In the genomic region with DNA sequence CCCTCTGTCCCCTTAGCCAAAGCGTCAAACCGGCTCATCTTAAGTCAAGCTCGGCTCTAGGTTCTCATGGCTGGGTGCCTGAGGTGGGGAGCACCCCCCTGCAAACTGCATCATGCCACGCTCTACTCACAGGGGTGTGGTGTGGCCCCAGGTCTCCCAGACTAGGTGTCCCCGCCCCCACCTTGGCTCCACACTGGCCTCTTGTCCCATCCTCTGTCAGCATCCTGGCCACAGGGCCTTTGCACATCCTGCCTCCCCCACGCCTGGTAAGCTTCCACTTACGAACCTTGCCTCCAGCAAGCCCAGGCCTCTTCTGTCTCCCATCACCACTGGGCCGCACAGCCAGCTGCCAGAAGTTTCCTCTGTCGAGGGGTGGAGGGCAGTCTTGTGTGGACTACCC, we compare ENCODE assay signal across 1 cellular context.
TF ChIP-seq lines count a peak whose summit lies in the region.

No MANE protein-coding gene starts in this region.

TF ChIP-seq in H1, 55 proteins besides CTCF, POLR2A, EP300 and RAD21:
- TF ChIP-seq RBBP5 (IDR thresholded peaks at IDR 0.05; ENCODE audit: borderline replicate concordance, low read depth, low read length) (0 out of 2 replicates have a peak, but pooled peaks have one; percentile 3), HDAC2 (IDR thresholded peaks at IDR 0.05; ENCODE audit: borderline replicate concordance in 1 of 2, low read depth in 2 of 2, low read length in 2 of 2) (0 out of 4 replicates have a peak, but pooled peaks of 1 of the 2 experiments have one; percentile 75), TAF7 (optimal IDR thresholded peaks at IDR 0.05; ENCODE audit: borderline replicate concordance, low read depth, low read length) (no peak), KDM1A (IDR thresholded peaks at IDR 0.05; ENCODE audit: borderline replicate concordance, low read length) (peak; percentile 98), CREB1 (IDR thresholded peaks at IDR 0.05) (0 out of 2 replicates have a peak, but pooled peaks have one; percentile 1)
